In genomic region chr7:37714606-37715005, GRCh38 we compare ENCODE assay signal across 17 cellular contexts. TPM values are rescaled to one million over a fixed set of nuclear protein-coding genes. Genes with fewer than 3 reads are reported as not detected.
A peak's percentile ranks its signal among the peaks of the same experiment; 100 is the strongest.
DNase-seq lines count a peak whose midpoint lies in the region; FAIRE-seq and TF ChIP-seq lines count a peak whose summit lies in the region.
"Had no signal": no experiment of that assay in that cellular context is flagged by ENCODE, and none has a peak within 500 bp of the region (broad histone marks: within the 10 kb centered on the region; RNA-seq: fewer than 3 reads in every experiment).

No MANE protein-coding gene starts in this region.

- H3K9ac ChIP-seq in BLaER1, result no peak overlapping the region
- H3K9ac ChIP-seq: KMS-11 had no signal

- no peaks in the 10 kb centered on the region for H4K20me1 ChIP-seq in BLaER1

- H3K4me1 Mint-ChIP-seq in activated T-helper 1 cell treated with anti-CD3 and anti-CD28 coated beads, Interleukin-12 subunit alpha, Interleukin-12 subunit beta, Interleukin-2, Interleukin-4 antibody, amounts not matched to agents 30 ng/mL and 10 ng/mL and 1 ng/mL, durations not matched to agents 14 hours and 24 hours and 36 hours (ENCODE audit: low read depth), result peaks cover 7% of the 10 kb centered on the region

- WGBS in prostate gland, result 51% methylated on average over 2 of the region's 2 CpGs

- intact Hi-C loops in activated T-helper 1 cell treated with anti-CD3 and anti-CD28 coated beads, Interleukin-12 subunit alpha, Interleukin-12 subunit beta, Interleukin-2, Interleukin-4 antibody, amounts not matched to agents 30 ng/mL and 10 ng/mL and 1 ng/mL, durations not matched to agents 14 hours and 24 hours and 36 hours (cut with micrococcal nuclease), result no loop called here
- intact Hi-C loops in prostate gland (cut with DNase I), result no loop called here

- FAIRE-seq in frontal cortex (lab: Jason Lieb, UNC), result peak; percentile 15

- no peaks in the 10 kb centered on the region for H3K27me3 ChIP-seq in BLaER1
- H3K27me3 ChIP-seq in HL-60 (ENCODE audit: insufficient read depth, poor library complexity, severe bottlenecking), result no peaks in the 10 kb centered on the region
- no peaks in the 10 kb centered on the region for H3K27me3 ChIP-seq in prostate gland (replicated peaks; ENCODE audit: insufficient read depth)

- no peak overlapping the region for H3K27ac Mint-ChIP-seq in activated T-helper 1 cell treated with anti-CD3 and anti-CD28 coated beads, Interleukin-12 subunit alpha, Interleukin-12 subunit beta, Interleukin-2, Interleukin-4 antibody, amounts not matched to agents 30 ng/mL and 10 ng/mL and 1 ng/mL, durations not matched to agents 14 hours and 24 hours and 36 hours
- H3K27ac Mint-ChIP-seq: CD8-positive, alpha-beta T cell had no signal

- no peak for TF ChIP-seq CTCF in HL-60 (IDR thresholded peaks at IDR 0.05; ENCODE audit: insufficient read depth, low read length)
- TF ChIP-seq CTCF in prostate gland (IDR thresholded peaks at IDR 0.05), result no peak

- no peak for TF ChIP-seq POLR2A in prostate gland (IDR thresholded peaks at IDR 0.05)

- H3K9me3 Mint-ChIP-seq in activated T-helper 1 cell treated with anti-CD3 and anti-CD28 coated beads, Interleukin-12 subunit alpha, Interleukin-12 subunit beta, Interleukin-2, Interleukin-4 antibody, amounts not matched to agents 30 ng/mL and 10 ng/mL and 1 ng/mL, durations not matched to agents 14 hours and 24 hours and 36 hours, result no peaks in the 10 kb centered on the region
- H3K9me3 Mint-ChIP-seq: CD8-positive, alpha-beta T cell had no signal

- no peaks in the 10 kb centered on the region for H3K36me3 ChIP-seq in BLaER1
- no peaks in the 10 kb centered on the region for H3K36me3 ChIP-seq in prostate gland

- H3K27ac ChIP-seq in BLaER1 (no peak overlapping the region), HL-60 (replicated peaks) (peak overlapping the region; percentile 73), prostate gland (no peak overlapping the region)
- H3K27ac ChIP-seq: KMS-11 had no signal

- no peak overlapping the region for H3K4me3 ChIP-seq in BLaER1
- no peak overlapping the region for H3K4me3 ChIP-seq in HL-60 (replicated peaks; ENCODE audit: insufficient read depth, low read length)
- H3K4me3 ChIP-seq in prostate gland, result no peak overlapping the region

- H3K4me3 Mint-ChIP-seq in activated T-helper 1 cell treated with anti-CD3 and anti-CD28 coated beads, Interleukin-12 subunit alpha, Interleukin-12 subunit beta, Interleukin-2, Interleukin-4 antibody, amounts not matched to agents 30 ng/mL and 10 ng/mL and 1 ng/mL, durations not matched to agents 14 hours and 24 hours and 36 hours, result no peak overlapping the region
- H3K4me3 Mint-ChIP-seq: CD8-positive, alpha-beta T cell had no signal

- peak overlapping the region; percentile 38 for H3K4me2 ChIP-seq in BLaER1
- H3K4me2 ChIP-seq: KMS-11 had no signal

- H3K9me3 ChIP-seq in BLaER1, result no peaks in the 10 kb centered on the region
- no peaks in the 10 kb centered on the region for H3K9me3 ChIP-seq in prostate gland

- H3K4me1 ChIP-seq in BLaER1 (peaks cover 20% of the 10 kb centered on the region), prostate gland (replicated peaks) (no peaks in the 10 kb centered on the region)

- DNase-seq in HL-60 (ENCODE audit: low read depth in 1 of 2, low spot score in 1 of 2) (peak; percentile 70 to 86), NOMO-1 treated with DMSO at 0.1 percent for 48 hours (lab: John Stamatoyannopoulos, UW; ENCODE audit: unreplicated experiment) (peak; percentile 89), frontal cortex (ENCODE audit: low spot score in 2 of 2) (no peak), occipital lobe (lab: John Stamatoyannopoulos, UW) (no peak), prostate gland (ENCODE audit: low spot score) (no peak)
- DNase-seq in activated T-helper 1 cell treated with anti-CD3 and anti-CD28 coated beads, Interleukin-12 subunit alpha, Interleukin-12 subunit beta, Interleukin-2, Interleukin-4 antibody, amounts not matched to agents 30 ng/mL and 10 ng/mL and 1 ng/mL, durations not matched to agents 14 hours and 24 hours and 36 hours (ENCODE audit: low spot score), result no peak
- DNase-seq: CD8-positive, alpha-beta T cell; EL; H7; NCI-H2107; NCI-H226; NCI-H69; SHP77 treated with DMSO at 0.1 percent for 48 hours; SW 1271 had no signal

- H3K36me3 Mint-ChIP-seq in activated T-helper 1 cell treated with anti-CD3 and anti-CD28 coated beads, Interleukin-12 subunit alpha, Interleukin-12 subunit beta, Interleukin-2, Interleukin-4 antibody, amounts not matched to agents 30 ng/mL and 10 ng/mL and 1 ng/mL, durations not matched to agents 14 hours and 24 hours and 36 hours (ENCODE audit: low read depth), result no peaks in the 10 kb centered on the region
- H3K36me3 Mint-ChIP-seq: CD8-positive, alpha-beta T cell had no signal

- H3K27me3 Mint-ChIP-seq in activated T-helper 1 cell treated with anti-CD3 and anti-CD28 coated beads, Interleukin-12 subunit alpha, Interleukin-12 subunit beta, Interleukin-2, Interleukin-4 antibody, amounts not matched to agents 30 ng/mL and 10 ng/mL and 1 ng/mL, durations not matched to agents 14 hours and 24 hours and 36 hours (ENCODE audit: insufficient read depth), result peaks cover 2% of the 10 kb centered on the region

RNA-seq across cellular contexts. Expression of gene GPR141, which starts 31.0 kb away (rescaled TPM):
- total RNA-seq in frontal cortex (not detected), occipital lobe (not detected), prostate gland (1 to 10 TPM in 1 of 2 donors, under 1 TPM in 1; 0.36 to 1.1 TPM)
- not detected in 2 replicates for total RNA-seq in activated T-helper 1 cell treated with anti-CD3 and anti-CD28 coated beads, Interleukin-12 subunit alpha, Interleukin-12 subunit beta, Interleukin-2, Interleukin-4 antibody, amounts not matched to agents 30 ng/mL and 10 ng/mL and 1 ng/mL, durations not matched to agents 14 hours and 24 hours and 36 hours
- total RNA-seq: A673; CD8-positive, alpha-beta T cell; H7 had no signal

Comparison
In these comparisons a context has a peak if more than half of its experiments do, and no peak if none do; other contexts are left out.
1. DNase-seq: peak in HL-60 (2 of 2) and NOMO-1 treated with DMSO at 0.1 percent for 48 hours (single experiment); none in frontal cortex (0 of 2), occipital lobe (single experiment), activated T-helper 1 cell treated with anti-CD3 and anti-CD28 coated beads, Interleukin-12 subunit alpha, Interleukin-12 subunit beta, Interleukin-2, Interleukin-4 antibody, amounts not matched to agents 30 ng/mL and 10 ng/mL and 1 ng/mL, durations not matched to agents 14 hours and 24 hours and 36 hours (single experiment) and prostate gland (single experiment).